Comparison of ENCODE assay signal across 8 cellular contexts in genomic region chr10:75401569-75402485, GRCh38. TPM values are rescaled to one million over a fixed set of nuclear protein-coding genes. Genes with fewer than 3 reads are reported as not detected.
DNase-seq lines count a peak whose midpoint lies in the region; ATAC-seq, FAIRE-seq and TF ChIP-seq lines count a peak whose summit lies in the region.

A gene with protein sequence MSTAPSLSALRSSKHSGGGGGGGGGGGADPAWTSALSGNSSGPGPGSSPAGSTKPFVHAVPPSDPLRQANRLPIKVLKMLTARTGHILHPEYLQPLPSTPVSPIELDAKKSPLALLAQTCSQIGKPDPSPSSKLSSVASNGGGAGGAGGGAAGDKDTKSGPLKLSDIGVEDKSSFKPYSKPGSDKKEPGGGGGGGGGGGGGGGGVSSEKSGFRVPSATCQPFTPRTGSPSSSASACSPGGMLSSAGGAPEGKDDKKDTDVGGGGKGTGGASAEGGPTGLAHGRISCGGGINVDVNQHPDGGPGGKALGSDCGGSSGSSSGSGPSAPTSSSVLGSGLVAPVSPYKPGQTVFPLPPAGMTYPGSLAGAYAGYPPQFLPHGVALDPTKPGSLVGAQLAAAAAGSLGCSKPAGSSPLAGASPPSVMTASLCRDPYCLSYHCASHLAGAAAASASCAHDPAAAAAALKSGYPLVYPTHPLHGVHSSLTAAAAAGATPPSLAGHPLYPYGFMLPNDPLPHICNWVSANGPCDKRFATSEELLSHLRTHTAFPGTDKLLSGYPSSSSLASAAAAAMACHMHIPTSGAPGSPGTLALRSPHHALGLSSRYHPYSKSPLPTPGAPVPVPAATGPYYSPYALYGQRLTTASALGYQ (minus strand): TSS chr10:75401764. CDS start chr10:75401419, 345 bp downstream.

- ATAC-seq in GM19035 (IDR thresholded peaks at IDR 0.05; ENCODE audit: unreplicated experiment) (peak; percentile 48), HG03439 (IDR thresholded peaks at IDR 0.05; ENCODE audit: unreplicated experiment) (peak; percentile 47), foreskin keratinocyte (peak; percentile 74), natural killer cell (peak; percentile 44 to 60 (median 52))

- H3K9me3 Mint-ChIP-seq in CD14-positive monocyte (peaks cover 0 to 23% (median 14%) of the 10 kb centered on the region in 7 donors), natural killer cell (no peaks in the 10 kb centered on the region)
- no peaks in the 10 kb centered on the region for H3K9me3 Mint-ChIP-seq in activated T-helper 2 cell treated with anti-CD3 and anti-CD28 coated beads, Interferon-gamma antibody, Interleukin-2, Interleukin-4, amounts not matched to agents 10 μg/mL and 5 μg/mL and 100 μg/mL, durations not matched to agents 14 hours and 24 hours and 36 hours

- intact Hi-C loops in CD14-positive monocyte (cut with micrococcal nuclease), result loop anchor here (2.0 to 10.0 kb wide), 6 partner anchors 125 to 635 kb away; no protein-coding TSS in a partner anchor
- intact Hi-C loops in activated T-helper 2 cell treated with anti-CD3 and anti-CD28 coated beads, Interferon-gamma antibody, Interleukin-2, Interleukin-4, amounts not matched to agents 10 μg/mL and 5 μg/mL and 100 μg/mL, durations not matched to agents 14 hours and 24 hours and 36 hours (cut with micrococcal nuclease), result loop anchor here (5.0 kb wide), 1 partner anchor 635 kb away; no protein-coding TSS in a partner anchor
- intact Hi-C loops in natural killer cell (cut with micrococcal nuclease), result no loop called here

- peak; percentile 2 for TF ChIP-seq CTCF in CD14-positive monocyte (IDR thresholded peaks at IDR 0.05)
- peak; percentile 24 for TF ChIP-seq CTCF in foreskin keratinocyte (conservative IDR thresholded peaks at IDR 0.05)
- TF ChIP-seq CTCF in natural killer cell (IDR thresholded peaks at IDR 0.05), result no peak

- H3K4me1 Mint-ChIP-seq in CD14-positive monocyte (peaks cover 37% of the 10 kb centered on the region), natural killer cell (peaks cover 5 to 35% of the 10 kb centered on the region in 2 donors)
- peaks cover 16% of the 10 kb centered on the region for H3K4me1 Mint-ChIP-seq in activated T-helper 2 cell treated with anti-CD3 and anti-CD28 coated beads, Interferon-gamma antibody, Interleukin-2, Interleukin-4, amounts not matched to agents 10 μg/mL and 5 μg/mL and 100 μg/mL, durations not matched to agents 14 hours and 24 hours and 36 hours (ENCODE audit: low read depth)

- H3K36me3 Mint-ChIP-seq in CD14-positive monocyte (peaks cover 32 to 37% of the 10 kb centered on the region in 2 donors), natural killer cell (no peaks in the 10 kb centered on the region)
- H3K36me3 Mint-ChIP-seq in activated T-helper 2 cell treated with anti-CD3 and anti-CD28 coated beads, Interferon-gamma antibody, Interleukin-2, Interleukin-4, amounts not matched to agents 10 μg/mL and 5 μg/mL and 100 μg/mL, durations not matched to agents 14 hours and 24 hours and 36 hours (ENCODE audit: low read depth), result no peaks in the 10 kb centered on the region

- FAIRE-seq in urothelium cell line (lab: Jason Lieb, UNC), result peak; percentile 13

- H3K27me3 ChIP-seq in foreskin keratinocyte, result no peaks in the 10 kb centered on the region

- DNase-seq in CD14-positive monocyte (ENCODE audit: low spot score), result peak; percentile 87
- DNase-seq in NCI-H510A (lab: John Stamatoyannopoulos, UW), result peak; percentile 97
- no peak for DNase-seq in activated T-helper 2 cell treated with anti-CD3 and anti-CD28 coated beads, Interferon-gamma antibody, Interleukin-2, Interleukin-4, amounts not matched to agents 10 μg/mL and 5 μg/mL and 100 μg/mL, durations not matched to agents 14 hours and 24 hours and 36 hours (ENCODE audit: low spot score)
- DNase-seq in foreskin keratinocyte, result peak; percentile 94 to 97
- no peak for DNase-seq in natural killer cell
- DNase-seq in urothelium cell line (ENCODE audit: low spot score), result peak; percentile 76

- H3K27ac Mint-ChIP-seq in CD14-positive monocyte, result peak within 1 kb of the TSS; percentile 90 to 98 (median 96)
- no peak within 1 kb of the TSS for H3K27ac Mint-ChIP-seq in activated T-helper 2 cell treated with anti-CD3 and anti-CD28 coated beads, Interferon-gamma antibody, Interleukin-2, Interleukin-4, amounts not matched to agents 10 μg/mL and 5 μg/mL and 100 μg/mL, durations not matched to agents 14 hours and 24 hours and 36 hours
- peak within 1 kb of the TSS in 1 of 2 donors; percentile 36 for H3K27ac Mint-ChIP-seq in natural killer cell

- no peaks in the 10 kb centered on the region for H3K4me1 ChIP-seq in foreskin keratinocyte

- H3K4me3 Mint-ChIP-seq in CD14-positive monocyte (peak within 1 kb of the TSS; percentile 97 to 98), natural killer cell (peak within 1 kb of the TSS; percentile 80)
- peak within 1 kb of the TSS; percentile 78 for H3K4me3 Mint-ChIP-seq in activated T-helper 2 cell treated with anti-CD3 and anti-CD28 coated beads, Interferon-gamma antibody, Interleukin-2, Interleukin-4, amounts not matched to agents 10 μg/mL and 5 μg/mL and 100 μg/mL, durations not matched to agents 14 hours and 24 hours and 36 hours (ENCODE audit: low read depth)

- H3K27me3 Mint-ChIP-seq in CD14-positive monocyte (ENCODE audit: low read depth in 3 of 3), result peaks cover 51 to 66% (median 57%) of the 10 kb centered on the region in 3 donors
- H3K27me3 Mint-ChIP-seq in activated T-helper 2 cell treated with anti-CD3 and anti-CD28 coated beads, Interferon-gamma antibody, Interleukin-2, Interleukin-4, amounts not matched to agents 10 μg/mL and 5 μg/mL and 100 μg/mL, durations not matched to agents 14 hours and 24 hours and 36 hours (ENCODE audit: low read depth), result peaks cover 60% of the 10 kb centered on the region
- H3K27me3 Mint-ChIP-seq in natural killer cell (ENCODE audit: low read depth in 2 of 2), result peaks cover 33 to 50% of the 10 kb centered on the region in 2 donors

- peak within 1 kb of the TSS; percentile 84 for H3K27ac ChIP-seq in foreskin keratinocyte

RNA-seq across cellular contexts. Expression of the gene that starts here (rescaled TPM):
- polyA plus RNA-seq in CD14-positive monocyte, result 1 to 10 TPM in 1 of 2 donors, under 1 TPM in 1; 0.65 to 1.3 TPM
- total RNA-seq in activated T-helper 2 cell treated with anti-CD3 and anti-CD28 coated beads, Interferon-gamma antibody, Interleukin-2, Interleukin-4, amounts not matched to agents 10 μg/mL and 5 μg/mL and 100 μg/mL, durations not matched to agents 14 hours and 24 hours and 36 hours, result 0.30 and 0.34 TPM in 2 replicates
- 5.1 and 5.7 TPM in 2 replicates for total RNA-seq in foreskin keratinocyte
- 4.6 and 4.7 TPM in 2 replicates for polyA plus RNA-seq in foreskin keratinocyte
- total RNA-seq in natural killer cell, result 1 to 10 TPM in 1 of 3 donors, under 1 TPM in 2; 0.27 to 1.2 (median 0.73) TPM

Comparison
In these comparisons a context has a peak if more than half of its experiments do, and no peak if none do; other contexts are left out.
1. DNase-seq: peak in CD14-positive monocyte (single experiment), NCI-H510A (single experiment), foreskin keratinocyte (2 of 2) and urothelium cell line (single experiment); none in activated T-helper 2 cell treated with anti-CD3 and anti-CD28 coated beads, Interferon-gamma antibody, Interleukin-2, Interleukin-4, amounts not matched to agents 10 μg/mL and 5 μg/mL and 100 μg/mL, durations not matched to agents 14 hours and 24 hours and 36 hours (single experiment) and natural killer cell (single experiment).
2. Peak in every context shown above with its lines, with median percentiles within 50 percentile points of each other: H3K4me3 Mint-ChIP-seq and ATAC-seq.